Comparison of ENCODE assay signal across 10 cellular contexts in the genomic region with DNA sequence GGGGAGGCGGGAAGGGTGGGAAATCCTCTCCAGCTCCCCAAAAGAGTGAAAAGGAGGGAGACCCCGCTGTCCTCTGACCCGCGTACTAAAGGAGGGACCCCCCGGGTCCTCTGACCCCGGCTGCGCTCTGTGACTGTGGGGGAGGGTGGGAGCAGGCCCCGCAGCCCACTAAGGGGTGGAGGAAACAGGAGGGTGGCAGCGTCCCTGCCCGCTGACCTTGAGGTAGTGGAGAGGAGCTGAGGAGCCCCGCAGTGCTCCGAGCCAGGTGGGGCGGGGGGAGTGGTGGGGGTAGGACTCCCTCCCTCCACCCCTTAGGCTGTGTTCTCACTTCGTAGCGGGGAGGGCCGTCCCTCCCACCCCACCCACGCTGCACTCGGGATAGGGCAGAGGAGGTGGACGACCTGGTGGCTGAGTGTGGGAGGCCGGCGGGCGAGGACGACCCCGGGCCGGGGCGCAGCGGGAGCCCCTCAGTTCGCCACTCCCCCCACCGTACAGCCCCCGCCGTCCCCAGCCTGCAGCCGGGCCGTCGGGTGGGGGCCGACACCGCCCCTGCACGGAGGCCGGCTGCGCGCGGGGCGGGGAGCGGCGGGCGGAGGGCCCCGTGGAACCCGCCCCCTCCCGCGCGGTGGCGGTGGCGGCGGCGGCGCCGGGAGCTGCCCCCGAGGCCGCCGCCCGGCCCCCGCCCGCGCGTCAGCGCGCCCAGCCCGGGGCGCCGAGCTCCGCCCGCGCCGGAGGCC. TPM values are rescaled to one million over a fixed set of nuclear protein-coding genes. Genes with fewer than 3 reads are reported as not detected.
DNase-seq lines count a peak whose midpoint lies in the region; ATAC-seq and TF ChIP-seq lines count a peak whose summit lies in the region.
"Had no signal": no experiment of that assay in that cellular context is flagged by ENCODE, and none has a peak within 500 bp of the region (broad histone marks: within the 10 kb centered on the region; RNA-seq: fewer than 3 reads in every experiment).

A gene (plus strand): TSS at position 707 of the 737 bp plus-strand sequence. CDS start 159 bp downstream, outside the sequence.

- no peak for TF ChIP-seq CTCF in lower leg skin (IDR thresholded peaks at IDR 0.05)
- TF ChIP-seq CTCF in stomach (IDR thresholded peaks at IDR 0.05): no peak

- TF ChIP-seq POLR2A in lower leg skin (IDR thresholded peaks at IDR 0.05) (no peak), stomach (IDR thresholded peaks at IDR 0.05) (no peak)

- H3K36me3 ChIP-seq in MG63 (no peaks in the 10 kb centered on the region), stomach (no peaks in the 10 kb centered on the region)

- H3K27me3 ChIP-seq in MG63 (peaks cover 29% of the 10 kb centered on the region), stomach (peaks cover 0 to 50% (median 16%) of the 10 kb centered on the region in 3 donors)

- H3K4me1 ChIP-seq in stomach: peaks cover 7 to 40% (median 33%) of the 10 kb centered on the region in 4 donors

- no peaks in the 10 kb centered on the region for H3K9me3 ChIP-seq in MG63
- H3K9me3 ChIP-seq in stomach: no peaks in the 10 kb centered on the region

- ATAC-seq in GM21825 (IDR thresholded peaks at IDR 0.05; ENCODE audit: unreplicated experiment): no peak

- peak within 1 kb of the TSS; percentile 69 for H3K27ac ChIP-seq in cingulate gyrus (ENCODE audit: low read depth, low read length)
- H3K27ac ChIP-seq in stomach: peak within 1 kb of the TSS in 3 of 5 donors; percentile 44 to 81 (median 71)

- TF ChIP-seq EP300 in stomach (IDR thresholded peaks at IDR 0.05): no peak

- H3K4me3 ChIP-seq in MG63: peak within 1 kb of the TSS; percentile 27; the same call in 1 of the 2 replicates
- peak within 1 kb of the TSS; percentile 72 for H3K4me3 ChIP-seq in lower leg skin (ENCODE audit: low read depth, poor library complexity, severe bottlenecking)
- peak within 1 kb of the TSS; percentile 56 to 72 (median 61) for H3K4me3 ChIP-seq in stomach

- intact Hi-C loops in lower leg skin (cut with DNase I; ENCODE audit: low total_unique reads) (loop anchor here (10.0 kb wide), 2 partner anchors 349 to 631 kb away; no protein-coding TSS in a partner anchor), stomach (cut with DNase I; ENCODE audit: low total_unique reads) (no loop called here)

- DNase-seq in MG63 (no peak), lower leg skin (ENCODE audit: low spot score in 2 of 2) (no peak), stomach (no peak), RPMI8226 (no peak), AG20443 (ENCODE audit: low spot score) (no peak)
- no peak for DNase-seq in activated CD4-positive, alpha-beta T cell treated with anti-CD3 and anti-CD28 coated beads, Interleukin-2, amount 50 U/mL, for 4 hours
- DNase-seq: immature natural killer cell had no signal

- WGBS in lower leg skin, 2 donors: 5 to 14% methylated on average over 12 to 16 of the region's 73 CpGs
- WGBS in stomach, 5 donors: 6 to 37% (median 17%) methylated on average over 13 to 72 of the region's 73 CpGs

RNA-seq across cellular contexts. Expression of the gene that starts here (rescaled TPM):
- total RNA-seq in MG63 (2014; rRNA removed; shearing (Covaris generic); ENCODE audit: low replicate concordance): not detected in 2 replicates
- total RNA-seq in lower leg skin (10 to 100 TPM in 1 of 4 donors, 1 to 10 TPM in 3; 7.3 to 11.5 (median 8.2) TPM), stomach (1 to 10 TPM in 3 of 5 donors, under 1 TPM in 2; 0.29 to 7.5 (median 1.2) TPM)
- polyA plus RNA-seq in stomach: 1 to 10 TPM in 1 of 3 donors, under 1 TPM in 2; 0.68 to 3.1 (median 0.98) TPM
- total RNA-seq: NCI-H460 had no signal
- polyA plus RNA-seq: immature natural killer cell had no signal
